In genomic region chr10:44398747-44399477, GRCh38 we compare ENCODE assay signal across 20 cellular contexts. TPM values are rescaled to one million over a fixed set of nuclear protein-coding genes. Genes with fewer than 3 reads are reported as not detected.
DNase-seq lines count a peak whose midpoint lies in the region; ATAC-seq, FAIRE-seq and TF ChIP-seq lines count a peak whose summit lies in the region.
"Had no signal": no experiment of that assay in that cellular context is flagged by ENCODE, and none has a peak within 500 bp of the region (broad histone marks: within the 10 kb centered on the region; RNA-seq: fewer than 3 reads in every experiment).

No MANE protein-coding gene starts in this region.

- H2BK5ac ChIP-seq in H1 (ENCODE audit: low read depth, low read length), result peak overlapping the region; percentile 98; the same call in 1 of the 2 replicates

- H2AK5ac ChIP-seq in H1 (ENCODE audit: low read depth, low read length), result no peak overlapping the region

- DNase-seq in right atrium auricular region (ENCODE audit: low spot score) (peak; percentile 50), right cardiac atrium (no peak), H1 (ENCODE audit: low read depth in 1 of 2, low spot score in 2 of 2) (no peak), mesothelial cell of epicardium (ENCODE audit: low spot score in 2 of 2, unreplicated experiment in 2 of 2) (peak in 1 of 2 experiments; percentile 36), SK-N-SH (no peak), DMS53 (lab: John Stamatoyannopoulos, UW) (no peak), hippocampal formation (lab: John Stamatoyannopoulos, UW) (no peak)
- DNase-seq: C1 segment of cervical spinal cord, Caco-2, MG63, NCI-H1092 treated with DMSO at 0.1 percent for 48 hours, NCI-H1694 treated with DMSO at 0.1 percent for 48 hours, NCI-H774, PC-9 had no signal

- CTCF ChIA-PET in H1 (lab: Charles Lee; ENCODE audit: partially characterized antibody), result interaction anchor here (0.7 to 4.3 kb wide), 17 partner anchors 9 to 716 kb away, joined by 3 to 32 read pairs (median 4); no protein-coding TSS in a partner anchor
- CTCF ChIA-PET in SK-N-SH (lab: Yijun Ruan, JAX), result interaction anchor here (0.9 to 2.1 kb wide), 2 partner anchors 12 to 13 kb away, joined by 4 to 8 read pairs; no protein-coding TSS in a partner anchor

- no peak overlapping the region for H3K56ac ChIP-seq in H1 (replicated peaks; ENCODE audit: insufficient read length, low read depth, low read length)

- intact Hi-C loops in right cardiac atrium (cut with DNase I), result loop anchor here in 1 of 4 donors (10.0 kb wide), 1 partner anchor 466 kb away; no protein-coding TSS in a partner anchor

- H4K91ac ChIP-seq in H1 (replicated peaks; ENCODE audit: insufficient read length, low read length), result peak overlapping the region; percentile 63

- no peak for TF ChIP-seq POLR2A in H1 (IDR thresholded peaks at IDR 0.05; ENCODE audit: control extremely low read depth in 1 of 2, low read depth in 2 of 2, low read length in 2 of 2)

- no peak overlapping the region for H3K4me3 Mint-ChIP-seq in mesothelial cell of epicardium

- peaks cover 44% of the 10 kb centered on the region for H3K4me1 Mint-ChIP-seq in mesothelial cell of epicardium

- no peaks in the 10 kb centered on the region for H3K36me3 Mint-ChIP-seq in mesothelial cell of epicardium

- peak overlapping the region; percentile 48 for H3K27ac Mint-ChIP-seq in mesothelial cell of epicardium

- H3K79me2 ChIP-seq in H1 (ENCODE audit: control insufficient read depth in 1 of 2, insufficient read depth in 2 of 2, low read length in 2 of 2) (no peaks in the 10 kb centered on the region), SK-N-SH (ENCODE audit: insufficient read depth) (no peaks in the 10 kb centered on the region)

- H3K4me1 ChIP-seq in right atrium auricular region (no peaks in the 10 kb centered on the region), right cardiac atrium (ENCODE audit: control insufficient read depth, insufficient read depth, low read length) (no peaks in the 10 kb centered on the region), H1 (replicated peaks in 1 of 4; ENCODE audit: control insufficient read depth in 3 of 4, insufficient read depth in 4 of 4, low read length in 3 of 4) (peaks cover 7 to 25% (median 24%) of the 10 kb centered on the region in 4 experiments), SK-N-SH (ENCODE audit: control insufficient read depth in 1 of 2, insufficient read depth in 2 of 2, low read depth in 1 of 2, low read length in 1 of 2) (peaks cover 0 to 7% of the 10 kb centered on the region in 2 experiments; a peak in 1 of 4 replicates)
- H3K4me1 ChIP-seq: Caco-2 had no signal

- H3K23me2 ChIP-seq in H1 (ENCODE audit: low read depth, low read length), result no peaks in the 10 kb centered on the region

- no peaks in the 10 kb centered on the region for H3K79me1 ChIP-seq in H1 (ENCODE audit: low read depth, low read length)

- peak overlapping the region; percentile 84; the same call in 1 of the 2 replicates for H3K18ac ChIP-seq in H1 (ENCODE audit: extremely low read depth, low read length)

- no peak overlapping the region for H3K23ac ChIP-seq in H1 (ENCODE audit: insufficient read length)

- H3K9me2 ChIP-seq in SK-N-SH, result no peaks in the 10 kb centered on the region

- no peak overlapping the region for H2BK15ac ChIP-seq in H1 (ENCODE audit: low read length)

- ATAC-seq in right cardiac atrium (no peak), GM18873 (IDR thresholded peaks at IDR 0.05; ENCODE audit: low FRiP score, unreplicated experiment) (no peak)

- no peak for FAIRE-seq in H1 (lab: Jason Lieb, UNC)
- FAIRE-seq: A204.1, G401.6, GM12892 had no signal

- POLR2A ChIA-PET in H1 (lab: Charles Lee; ENCODE audit: partially characterized antibody) (interaction anchor here (1.3 kb wide), 1 partner anchor 15 kb away, joined by 3 read pairs; no protein-coding TSS in a partner anchor), SK-N-SH (lab: Yijun Ruan, JAX) (no interaction called here)

- TF ChIP-seq EP300 in H1 (IDR thresholded peaks at IDR 0.05; ENCODE audit: borderline replicate concordance in 1 of 2, low read depth in 2 of 2, low read length in 2 of 2) (no peak), SK-N-SH (IDR thresholded peaks at IDR 0.05; ENCODE audit: borderline replicate concordance in 1 of 2, low read depth in 1 of 2, low read length in 1 of 2) (no peak)

- H2BK12ac ChIP-seq in H1 (ENCODE audit: low read depth, low read length), result peak overlapping the region; percentile 99; the same call in 1 of the 2 replicates

- H2BK120ac ChIP-seq in H1 (replicated peaks; ENCODE audit: low read depth, low read length), result no peak overlapping the region

- 0 out of 2 replicates have a peak overlapping the region, but pooled peaks have one; percentile 43 for H4K8ac ChIP-seq in H1 (ENCODE audit: extremely low read depth, insufficient read depth, low read length)

- H3K36me3 ChIP-seq in right atrium auricular region (no peaks in the 10 kb centered on the region), H1 (ENCODE audit: control insufficient read depth in 2 of 4, insufficient read depth in 4 of 4, low read length in 3 of 4) (no peaks in the 10 kb centered on the region), SK-N-SH (replicated peaks in 1 of 2; ENCODE audit: control insufficient read depth in 1 of 2, insufficient read depth in 2 of 2, low read length in 1 of 2) (no peaks in the 10 kb centered on the region)
- H3K36me3 ChIP-seq: MG63 had no signal

- H2BK20ac ChIP-seq in H1 (ENCODE audit: low read length), result peak overlapping the region; percentile 92

- H3K27ac ChIP-seq in right atrium auricular region (no peak overlapping the region), right cardiac atrium (ENCODE audit: low read length) (no peak overlapping the region), H1 (ENCODE audit: low read depth, low read length) (no peak overlapping the region), SK-N-SH (ENCODE audit: low read depth in 2 of 2, low read length in 1 of 2) (no peak overlapping the region)
- H3K27ac ChIP-seq: GM23248, KMS-11, PC-9 had no signal

- TF ChIP-seq CTCF in right atrium auricular region (IDR thresholded peaks at IDR 0.05) (no peak), H1 (IDR thresholded peaks at IDR 0.05; ENCODE audit: control extremely low read depth in 1 of 3, insufficient read depth in 1 of 3, low read depth in 1 of 3, low read length in 3 of 3) (peak in 2 of 3 experiments; percentile 15 to 24; a peak in 1 of 4 replicates), mesothelial cell of epicardium (IDR thresholded peaks at IDR 0.05; ENCODE audit: unreplicated experiment) (no peak), SK-N-SH (IDR thresholded peaks at IDR 0.05) (no peak)

- no peaks in the 10 kb centered on the region for H3F3A ChIP-seq in SK-N-SH (replicated peaks; ENCODE audit: insufficient read depth)

- no peak overlapping the region for H3K14ac ChIP-seq in H1 (ENCODE audit: insufficient read length)

- WGBS in right cardiac atrium, result 75% methylated on average over 13 of the region's 13 CpGs
- 72% methylated on average over 12 of the region's 13 CpGs; no CpG with 5 or more reads in 1 of the 2 experiments for WGBS in H1 (ENCODE audit: extremely low coverage in 1 of 2, insufficient coverage in 1 of 2, insufficient read length in 1 of 2, insufficient replicate concordance in 2 of 2, low coverage in 1 of 2, low lambda C conversion rate in 2 of 2, missing lambda C conversion rate in 1 of 2), 2 experiments
- 26% methylated on average over 8 of the region's 13 CpGs for WGBS in SK-N-SH (ENCODE audit: low lambda C conversion rate)

- H4K20me1 ChIP-seq in H1 (replicated peaks in 1 of 2; ENCODE audit: control insufficient read depth in 1 of 2, insufficient read depth in 2 of 2, low read length in 2 of 2), result no peaks in the 10 kb centered on the region
- H4K20me1 ChIP-seq in SK-N-SH (ENCODE audit: insufficient read depth), result no peaks in the 10 kb centered on the region

- H2AFZ ChIP-seq in H1 (ENCODE audit: low read length) (no peak overlapping the region), SK-N-SH (ENCODE audit: low read depth) (no peak overlapping the region)
- H2AFZ ChIP-seq: GM23248, PC-9 had no signal

- no peak overlapping the region for H3K4ac ChIP-seq in H1 (replicated peaks; ENCODE audit: insufficient read length, low read depth, low read length)

- TF ChIP-seq RAD21 in H1 (IDR thresholded peaks at IDR 0.05 in 1 of 2, conservative IDR thresholded peaks at IDR 0.05 in 1 of 2; ENCODE audit: low read depth in 2 of 2, low read length in 2 of 2) (peak; percentile 27 to 38; a peak in 2 of 4 replicates), SK-N-SH (IDR thresholded peaks at IDR 0.05; ENCODE audit: low read length) (no peak)

- no peak overlapping the region for H3K4me3 ChIP-seq in right atrium auricular region
- no peak overlapping the region for H3K4me3 ChIP-seq in right cardiac atrium (ENCODE audit: low read length)
- no peak overlapping the region for H3K4me3 ChIP-seq in H1 (ENCODE audit: extremely low read depth in 1 of 4, insufficient read depth in 2 of 4, low read depth in 3 of 4, low read length in 4 of 4)
- H3K4me3 ChIP-seq in SK-N-SH (ENCODE audit: low read depth in 2 of 2, low read length in 1 of 2), result no peak overlapping the region
- H3K4me3 ChIP-seq: GM23248, MG63, PC-9 had no signal

- H3K4me2 ChIP-seq in H1 (ENCODE audit: insufficient read depth in 1 of 2, low read depth in 2 of 2, low read length in 2 of 2), result no peak overlapping the region
- H3K4me2 ChIP-seq in SK-N-SH, result no peak overlapping the region
- H3K4me2 ChIP-seq: KMS-11, PC-9 had no signal

- H3K9me3 ChIP-seq in right atrium auricular region, result no peaks in the 10 kb centered on the region
- no peaks in the 10 kb centered on the region for H3K9me3 ChIP-seq in right cardiac atrium (ENCODE audit: control insufficient read depth, low read length)
- no peaks in the 10 kb centered on the region for H3K9me3 ChIP-seq in H1 (ENCODE audit: insufficient read depth in 2 of 2, low read depth in 1 of 2, low read length in 1 of 2)
- no peaks in the 10 kb centered on the region for H3K9me3 ChIP-seq in SK-N-SH
- H3K9me3 ChIP-seq: MG63 had no signal

- peaks cover 19% of the 10 kb centered on the region for H3K27me3 Mint-ChIP-seq in mesothelial cell of epicardium (ENCODE audit: low read depth)

- H3K9ac ChIP-seq in H1 (replicated peaks in 1 of 4; ENCODE audit: extremely low read depth in 1 of 4, low read depth in 3 of 4, low read length in 3 of 4), result no peak overlapping the region
- H3K9ac ChIP-seq in SK-N-SH, result no peak overlapping the region
- H3K9ac ChIP-seq: GM23248, KMS-11 had no signal

- no peak overlapping the region for H4K5ac ChIP-seq in H1 (ENCODE audit: insufficient read length, low read depth, low read length)

- peaks cover 2% of the 10 kb centered on the region for H3K9me3 Mint-ChIP-seq in mesothelial cell of epicardium

- H3K27me3 ChIP-seq in right atrium auricular region (no peaks in the 10 kb centered on the region), right cardiac atrium (ENCODE audit: control insufficient read depth, insufficient read depth) (no peaks in the 10 kb centered on the region), H1 (replicated peaks in 1 of 4; ENCODE audit: control insufficient read depth in 3 of 4, extremely low read depth in 1 of 4, insufficient read depth in 3 of 4, low read length in 3 of 4) (peaks cover 0 to 2% (median 0%) of the 10 kb centered on the region in 4 experiments; a peak in 1 of 7 replicates), SK-N-SH (ENCODE audit: insufficient read depth) (peaks cover 13% of the 10 kb centered on the region; the same call in 1 of the 2 replicates)
- H3K27me3 ChIP-seq: MG63 had no signal

RNA-seq across cellular contexts. Expression of gene CXCL12, which starts 14.0 kb away (rescaled TPM):
- 10 to 100 TPM; 53.8 to 64.0 TPM for total RNA-seq in right atrium auricular region
- 100 to 1,000 TPM; 102 to 154 (median 114) TPM for total RNA-seq in right cardiac atrium
- 104 TPM for polyA plus RNA-seq in right cardiac atrium
- 48.0 and 51.4 TPM in 2 replicates for total RNA-seq in H1 (2021; fragmentation: NEBNext Ultra II Directional; extraction: Animal tissue kit (Norgen Biotek cat#: 25700))
- 53.8 and 79.9 TPM in 2 replicates for polyA plus RNA-seq in H1 (2011; rRNA removed)
- 46.6 TPM for polyA plus RNA-seq in H1 (2011; cell fraction: cytosol; rRNA removed)
- 67.1 TPM for polyA plus RNA-seq in H1 (2011; cell fraction: nucleus; rRNA removed)
- polyA plus RNA-seq in H1 (2012, experiment 1 of 2), result 33.5 to 42.8 TPM (median 37.2 TPM) in 4 replicates
- polyA plus RNA-seq in H1 (2012, experiment 2 of 2), result 30.6 TPM
- 68.4 TPM for polyA plus RNA-seq in H1 (2013, experiment 1 of 2)
- polyA plus RNA-seq in H1 (2013, experiment 2 of 2), result 78.8 TPM
- 21.6 and 32.5 TPM in 2 replicates for polyA minus RNA-seq in H1 (2011; rRNA and poly(A)+ RNA removed)
- 25.7 TPM for polyA minus RNA-seq in H1 (2011; cell fraction: cytosol; rRNA and poly(A)+ RNA removed)
- 36.3 TPM for polyA minus RNA-seq in H1 (2011; cell fraction: nucleus; rRNA and poly(A)+ RNA removed)
- total RNA-seq in mesothelial cell of epicardium, result 42.4 to 48.4 TPM (median 45.8 TPM) in 3 replicates
- 4.1 and 4.7 TPM in 2 replicates for polyA plus RNA-seq in SK-N-SH (2012; rRNA removed)
- 4.4 and 5.7 TPM in 2 replicates for polyA plus RNA-seq in SK-N-SH (2012; cell fraction: cytosol; rRNA removed)
- 3.6 and 4.6 TPM in 2 replicates for polyA plus RNA-seq in SK-N-SH (2012; cell fraction: nucleus; rRNA removed)
- total RNA-seq: PC-9 had no signal

Comparison
In these comparisons a context has a peak if more than half of its experiments do, and no peak if none do; other contexts are left out.
1. CTCF ChIP-seq: peak in H1 (2 of 3); none in right atrium auricular region (0 of 2), mesothelial cell of epicardium (single experiment) and SK-N-SH (single experiment).